29 cellular contexts compared by ENCODE assay signal in the genomic region with DNA sequence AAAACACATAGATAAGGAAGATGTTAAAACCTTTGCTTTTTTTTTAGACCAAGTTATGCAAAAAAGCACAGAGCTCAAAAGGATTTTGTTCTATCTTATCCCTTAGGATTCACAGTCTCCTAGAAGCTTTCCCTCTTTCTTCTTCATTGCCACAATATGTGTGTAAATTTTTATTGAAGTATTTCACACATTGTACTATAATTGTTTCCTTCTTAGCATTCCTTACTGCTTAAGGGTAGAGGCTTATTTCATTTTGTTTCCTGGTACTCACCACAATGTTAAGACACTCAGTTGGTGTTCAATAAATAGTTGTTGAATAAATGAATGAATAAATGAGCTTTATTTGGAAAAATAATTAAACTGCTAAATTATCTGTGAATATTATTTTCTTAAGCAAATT.
"Had no signal": no experiment of that assay in that cellular context is flagged by ENCODE, and none has a peak within 500 bp of the region (broad histone marks: within the 10 kb centered on the region; RNA-seq: fewer than 3 reads in every experiment).

No MANE protein-coding gene starts in this region.

- H3K4me1 Mint-ChIP-seq: activated naive CD4-positive, alpha-beta T cell treated with anti-CD3 and anti-CD28 coated beads, Interleukin-2, amount 10 ng/mL, durations not matched to agents 7 days and 5 days; central memory CD8-positive, alpha-beta T cell; endodermal cell; WTC11 had no signal

- FAIRE-seq: astrocyte, bronchial epithelial cell, frontal cortex had no signal

- H3K27me3 Mint-ChIP-seq: activated CD8-positive, alpha-beta T cell treated with anti-CD3 and anti-CD28 coated beads for 36 hours; activated naive CD4-positive, alpha-beta T cell treated with anti-CD3 and anti-CD28 coated beads, Interleukin-2, amount 10 ng/mL, durations not matched to agents 7 days and 5 days; activated naive CD8-positive, alpha-beta T cell; central memory CD8-positive, alpha-beta T cell; dendritic cell treated with granulocyte-macrophage colony-stimulating factor and Interleukin-4, amounts not matched to agents 40 ng/mL and 50 ng/mL, for 4 days had no signal

- H3K27ac ChIP-seq: brain microvascular endothelial cell, coronary artery, dorsolateral prefrontal cortex had no signal

- H3K36me3 Mint-ChIP-seq: WTC11 had no signal

- H3K4me3 Mint-ChIP-seq: activated CD8-positive, alpha-beta T cell treated with anti-CD3 and anti-CD28 coated beads for 36 hours; activated naive CD4-positive, alpha-beta T cell treated with anti-CD3 and anti-CD28 coated beads, Interleukin-2, amount 10 ng/mL, durations not matched to agents 7 days and 5 days; activated naive CD8-positive, alpha-beta T cell; activated T-cell treated with anti-CD3 and anti-CD28 coated beads, Interleukin-2, amount 50 U/mL, for 4 hours; activated T-helper 1 cell treated with anti-CD3 and anti-CD28 coated beads, Interleukin-12 subunit alpha, Interleukin-12 subunit beta, Interleukin-2, Interleukin-4 antibody, amounts not matched to agents 30 ng/mL and 10 ng/mL and 1 ng/mL, durations not matched to agents 14 hours and 24 hours and 36 hours; central memory CD8-positive, alpha-beta T cell; dendritic cell treated with granulocyte-macrophage colony-stimulating factor and Interleukin-4, amounts not matched to agents 40 ng/mL and 50 ng/mL, for 4 days; endodermal cell; WTC11 had no signal

- DNase-seq: activated CD4-positive, alpha-beta T cell treated with anti-CD3 and anti-CD28 coated beads for 1 hour; activated CD4-positive, alpha-beta T cell treated with anti-CD3 and anti-CD28 coated beads for 48 hours; activated CD4-positive, alpha-beta T cell treated with anti-CD3 and anti-CD28 coated beads, Interleukin-2, amount 50 U/mL, for 1 hour; activated CD4-positive, alpha-beta T cell treated with anti-CD3 and anti-CD28 coated beads, Interleukin-2, amount 50 U/mL, for 48 hours; activated CD8-positive, alpha-beta memory T cell treated with anti-CD3 and anti-CD28 coated beads for 24 hours; activated CD8-positive, alpha-beta T cell treated with anti-CD3 and anti-CD28 coated beads for 36 hours; activated effector memory CD4-positive, alpha-beta T cell treated with anti-CD3 and anti-CD28 coated beads, Interleukin-2, amount 50 U/mL, for 16 hours; activated naive CD4-positive, alpha-beta T cell treated with anti-CD3 and anti-CD28 coated beads, Interleukin-2, amount 10 ng/mL, durations not matched to agents 7 days and 5 days; activated T-cell treated with anti-CD3 and anti-CD28 coated beads, Interleukin-2, amount 50 U/mL, for 4 hours; amniotic stem cell; anterior cingulate cortex; brain microvascular endothelial cell; dorsolateral prefrontal cortex; effector memory CD4-positive, alpha-beta T cell; endodermal cell; foreskin fibroblast; head of caudate nucleus; T-helper 2 cell had no signal

- H3K4me3 ChIP-seq: coronary artery, dorsolateral prefrontal cortex had no signal

- H3K27me3 ChIP-seq: brain microvascular endothelial cell, dorsolateral prefrontal cortex had no signal

- H3K27ac Mint-ChIP-seq: activated CD8-positive, alpha-beta T cell treated with anti-CD3 and anti-CD28 coated beads for 36 hours; activated naive CD4-positive, alpha-beta T cell treated with anti-CD3 and anti-CD28 coated beads, Interleukin-2, amount 10 ng/mL, durations not matched to agents 7 days and 5 days; activated naive CD8-positive, alpha-beta T cell; activated T-helper 1 cell treated with anti-CD3 and anti-CD28 coated beads, Interleukin-12 subunit alpha, Interleukin-12 subunit beta, Interleukin-2, Interleukin-4 antibody, amounts not matched to agents 30 ng/mL and 10 ng/mL and 1 ng/mL, durations not matched to agents 14 hours and 24 hours and 36 hours; activated T-helper 2 cell treated with anti-CD3 and anti-CD28 coated beads, Interferon-gamma antibody, Interleukin-2, Interleukin-4, amounts not matched to agents 10 μg/mL and 5 μg/mL and 100 μg/mL, durations not matched to agents 14 hours and 24 hours and 36 hours; dendritic cell treated with granulocyte-macrophage colony-stimulating factor and Interleukin-4, amounts not matched to agents 40 ng/mL and 50 ng/mL, for 4 days; endodermal cell; WTC11 had no signal

- ATAC-seq: activated CD8-positive, alpha-beta T cell treated with anti-CD3 and anti-CD28 coated beads for 36 hours; activated T-cell treated with anti-CD3 and anti-CD28 coated beads, Interleukin-2, amount 50 U/mL, for 4 hours; esophagus mucosa; WTC11 had no signal

- H3K36me3 ChIP-seq: brain microvascular endothelial cell had no signal

- H3K9me3 Mint-ChIP-seq: activated CD8-positive, alpha-beta T cell treated with anti-CD3 and anti-CD28 coated beads for 36 hours; activated naive CD4-positive, alpha-beta T cell treated with anti-CD3 and anti-CD28 coated beads, Interleukin-2, amount 10 ng/mL, durations not matched to agents 7 days and 5 days; activated T-cell treated with anti-CD3 and anti-CD28 coated beads, Interleukin-2, amount 50 U/mL, for 4 hours; activated T-helper 1 cell treated with anti-CD3 and anti-CD28 coated beads, Interleukin-12 subunit alpha, Interleukin-12 subunit beta, Interleukin-2, Interleukin-4 antibody, amounts not matched to agents 30 ng/mL and 10 ng/mL and 1 ng/mL, durations not matched to agents 14 hours and 24 hours and 36 hours; activated T-helper 2 cell treated with anti-CD3 and anti-CD28 coated beads, Interferon-gamma antibody, Interleukin-2, Interleukin-4, amounts not matched to agents 10 μg/mL and 5 μg/mL and 100 μg/mL, durations not matched to agents 14 hours and 24 hours and 36 hours; central memory CD8-positive, alpha-beta T cell; dendritic cell treated with granulocyte-macrophage colony-stimulating factor and Interleukin-4, amounts not matched to agents 40 ng/mL and 50 ng/mL, for 4 days; endodermal cell; WTC11 had no signal
